13 cellular contexts compared by ENCODE assay signal in genomic region chr7:151211155-151211772, GRCh38. TPM values are rescaled to one million over a fixed set of nuclear protein-coding genes. Genes with fewer than 3 reads are reported as not detected.
A peak's percentile ranks its signal among the peaks of the same experiment; 100 is the strongest.
DNase-seq lines count a peak whose midpoint lies in the region; ATAC-seq, FAIRE-seq and TF ChIP-seq lines count a peak whose summit lies in the region.
"Had no signal": no experiment of that assay in that cellular context is flagged by ENCODE, and none has a peak within 500 bp of the region (broad histone marks: within the 10 kb centered on the region; RNA-seq: fewer than 3 reads in every experiment).

No MANE protein-coding gene starts in this region.

- POLR2A ChIA-PET in HepG2 (lab: Yijun Ruan, JAX), result no interaction called here

- H4K20me1 ChIP-seq in HepG2 (ENCODE audit: insufficient read depth, low read length), result no peaks in the 10 kb centered on the region

- TF ChIP-seq RAD21 in HepG2 (CRISPR knock-in tag; IDR thresholded peaks at IDR 0.05), result no peak

- no peak overlapping the region for H3K4me3 ChIP-seq in HepG2 (replicated peaks in 1 of 3; ENCODE audit: insufficient read depth in 1 of 3, low read depth in 2 of 3, low read length in 3 of 3)
- H3K4me3 ChIP-seq in right lobe of liver, result no peak overlapping the region
- no peak overlapping the region for H3K4me3 ChIP-seq in brain microvascular endothelial cell (ENCODE audit: low read depth, low read length)
- no peak overlapping the region for H3K4me3 ChIP-seq in thyroid gland (replicated peaks in 1 of 3)

- BruUV-seq in HepG2 (replicated peaks; lab: Mats Ljungman, UMichigan), result no TSS peak

- TF ChIP-seq EP300 in HepG2 (IDR thresholded peaks at IDR 0.05; ENCODE audit: low read depth in 2 of 2, low read length in 2 of 2) (no peak), HepG2 (CRISPR knock-in tag; IDR thresholded peaks at IDR 0.05; ENCODE audit: borderline replicate concordance) (no peak)

- intact Hi-C loops in HepG2 (cut with micrococcal nuclease; ENCODE audit: unreplicated experiment) (no loop called here), right lobe of liver (cut with DNase I) (no loop called here), thyroid gland (cut with DNase I) (no loop called here)

- H3K36me3 ChIP-seq in HepG2 (replicated peaks in 1 of 2; ENCODE audit: control insufficient read depth in 1 of 2, insufficient read depth in 2 of 2, low read length in 2 of 2) (peaks cover 15 to 29% of the 10 kb centered on the region in 2 experiments; a peak in 4 of 5 replicates), right lobe of liver (peaks cover 0 to 31% (median 11%) of the 10 kb centered on the region in 4 donors), brain microvascular endothelial cell (replicated peaks) (peaks cover 30% of the 10 kb centered on the region), thyroid gland (peaks cover 25 to 26% of the 10 kb centered on the region in 2 donors)

- H2AFZ ChIP-seq in HepG2 (ENCODE audit: low read length), result no peak overlapping the region

- no peak for TF ChIP-seq CTCF in HepG2 (CRISPR knock-in tag; IDR thresholded peaks at IDR 0.05)
- TF ChIP-seq CTCF in right lobe of liver (IDR thresholded peaks at IDR 0.05), result no peak
- TF ChIP-seq CTCF in brain microvascular endothelial cell (IDR thresholded peaks at IDR 0.05; ENCODE audit: low read depth, low read length, missing control alignments), result peak; percentile 3
- no peak for TF ChIP-seq CTCF in thyroid gland (IDR thresholded peaks at IDR 0.05)

- H3K4me2 ChIP-seq in HepG2 (ENCODE audit: low read depth, low read length), result no peak overlapping the region

- CTCF ChIA-PET in HepG2 (lab: Yijun Ruan, JAX; ENCODE audit: low intra/inter-chr PET ratio, low total read pairs), result no interaction called here

- peaks cover 0 to 21% of the 10 kb centered on the region in 2 experiments; a peak in 3 of 5 replicates for H3K27me3 ChIP-seq in HepG2 (ENCODE audit: control insufficient read depth in 1 of 2, insufficient read depth in 2 of 2, low read length in 2 of 2)
- no peaks in the 10 kb centered on the region for H3K27me3 ChIP-seq in right lobe of liver
- no peaks in the 10 kb centered on the region for H3K27me3 ChIP-seq in brain microvascular endothelial cell (replicated peaks)
- H3K27me3 ChIP-seq in thyroid gland, result no peaks in the 10 kb centered on the region

- H3K4me1 ChIP-seq in HepG2 (ENCODE audit: insufficient read depth, low read length) (no peaks in the 10 kb centered on the region), right lobe of liver (no peaks in the 10 kb centered on the region), thyroid gland (no peaks in the 10 kb centered on the region)

- no peak for FAIRE-seq in HepG2 (lab: Jason Lieb, UNC)

- H3K27ac ChIP-seq in HepG2 (ENCODE audit: extremely low read length, insufficient read depth, low read length) (no peak overlapping the region), right lobe of liver (no peak overlapping the region), brain microvascular endothelial cell (no peak overlapping the region), thyroid gland (no peak overlapping the region)

- ATAC-seq in HepG2, result no peak
- ATAC-seq in right lobe of liver, result no peak

- TF ChIP-seq POLR2A in HepG2 (IDR thresholded peaks at IDR 0.05; ENCODE audit: insufficient read depth in 1 of 2, low read depth in 2 of 2, low read length in 2 of 2) (no peak), right lobe of liver (IDR thresholded peaks at IDR 0.05) (no peak), thyroid gland (IDR thresholded peaks at IDR 0.05) (no peak)

- no peaks in the 10 kb centered on the region for H3K9me3 ChIP-seq in HepG2 (ENCODE audit: low read length)
- H3K9me3 ChIP-seq in right lobe of liver, result no peaks in the 10 kb centered on the region
- no peaks in the 10 kb centered on the region for H3K9me3 ChIP-seq in thyroid gland

- whole genome bisulfite sequencing in HepG2 (ENCODE audit: low lambda C conversion rate), result 93% methylated on average over 3 of the region's 3 CpGs
- WGBS in right lobe of liver (ENCODE audit: insufficient coverage, low coverage, low lambda C conversion rate, missing lambda C conversion rate), result 78% methylated on average over 3 of the region's 3 CpGs
- WGBS in thyroid gland, 2 donors, result 76 to 80% methylated on average over 3 of the region's 3 CpGs

- H3K79me2 ChIP-seq in HepG2 (ENCODE audit: insufficient read depth, low read length), result no peaks in the 10 kb centered on the region

- DNase-seq in HepG2 (ENCODE audit: low spot score) (no peak), right lobe of liver (no peak), brain microvascular endothelial cell (no peak), thyroid gland (no peak), NCI-H2196 treated with DMSO at 0.1 percent for 48 hours (lab: John Stamatoyannopoulos, UW; ENCODE audit: unreplicated experiment) (no peak), H4 (ENCODE audit: low spot score) (no peak)
- DNase-seq: C1 segment of cervical spinal cord, COR-L47, NCI-H2107, NCI-H345 had no signal

- no peak overlapping the region for H3K9ac ChIP-seq in HepG2 (ENCODE audit: insufficient read depth, low read depth, low read length)

- in situ Hi-C loops in HepG2 (cut with HindIII; ENCODE audit: extremely low pct_ligation_motif_present, low pct_unique_long_range_greater_than_20kb) (no loop called here), brain microvascular endothelial cell (cut with HindIII; ENCODE audit: low pct_ligation_motif_present, low sequenced_read_pairs) (no loop called here)

RNA-seq across cellular contexts. Expression of gene H2BK1, which starts 1.0 kb away (rescaled TPM):
- total RNA-seq in HepG2 (2016; rRNA removed; fragmentation: Illumina TruSeq; extraction: Trizol), result not detected in 2 replicates
- not detected in 2 replicates for total RNA-seq in HepG2 (2016; cell fraction: cytosol; rRNA removed; fragmentation: Illumina TruSeq; extraction: Trizol; ENCODE audit: low read depth)
- not detected in 2 replicates for total RNA-seq in HepG2 (2016; cell fraction: insoluble cytoplasmic fraction; rRNA removed; fragmentation: Illumina TruSeq; extraction: Trizol)
- not detected in 2 replicates for total RNA-seq in HepG2 (2016; cell fraction: membrane; rRNA removed; fragmentation: Illumina TruSeq; extraction: Trizol)
- not detected in 2 replicates for total RNA-seq in HepG2 (2016; cell fraction: nucleus; rRNA removed; fragmentation: Illumina TruSeq; extraction: Trizol)
- not detected in 2 replicates for polyA plus RNA-seq in HepG2 (2011; rRNA removed)
- polyA plus RNA-seq in HepG2 (2011; cell fraction: cytosol; rRNA removed), result not detected in 2 replicates
- not detected in 2 replicates for polyA plus RNA-seq in HepG2 (2011; cell fraction: nucleus; rRNA removed)
- polyA plus RNA-seq in HepG2 (2012), result not detected in 2 replicates
- not detected in 2 replicates for polyA plus RNA-seq in HepG2 (2016; cell fraction: cytosol; fragmentation: Illumina TruSeq; extraction: Trizol; ENCODE audit: low read depth)
- polyA plus RNA-seq in HepG2 (2016; cell fraction: insoluble cytoplasmic fraction; fragmentation: Illumina TruSeq; extraction: Trizol; ENCODE audit: low read depth), result not detected in 2 replicates
- polyA plus RNA-seq in HepG2 (2016; cell fraction: membrane; fragmentation: Illumina TruSeq; extraction: Trizol; ENCODE audit: low read depth), result not detected in 2 replicates
- not detected in 2 replicates for polyA plus RNA-seq in HepG2 (2016; cell fraction: nucleus; fragmentation: Illumina TruSeq; extraction: Trizol; ENCODE audit: insufficient read depth, low read depth)
- not detected in 2 replicates for polyA minus RNA-seq in HepG2 (2011; rRNA and poly(A)+ RNA removed; ENCODE audit: low replicate concordance)
- polyA minus RNA-seq in HepG2 (2011; cell fraction: cytosol; rRNA and poly(A)+ RNA removed), result not detected in 2 replicates
- 1.4 and 1.7 TPM in 2 replicates for polyA minus RNA-seq in HepG2 (2011; cell fraction: nucleus; rRNA and poly(A)+ RNA removed)
- not detected for total RNA-seq in right lobe of liver
- not detected for total RNA-seq in thyroid gland
- total RNA-seq in H4 (2014; rRNA removed; shearing (Covaris generic)), result 0.64 TPM in 1 of 2 replicates, not detected in the other
- total RNA-seq: A172, SK-MEL-5 had no signal
- polyA plus RNA-seq: IgD-negative memory B cell had no signal

RNA-seq across cellular contexts. Expression of gene ABCF2, which starts 15.7 kb away (rescaled TPM):
- total RNA-seq in HepG2 (2016; rRNA removed; fragmentation: Illumina TruSeq; extraction: Trizol), result 42.5 and 43.0 TPM in 2 replicates
- 7.5 and 8.4 TPM in 2 replicates for total RNA-seq in HepG2 (2016; cell fraction: cytosol; rRNA removed; fragmentation: Illumina TruSeq; extraction: Trizol; ENCODE audit: low read depth)
- total RNA-seq in HepG2 (2016; cell fraction: insoluble cytoplasmic fraction; rRNA removed; fragmentation: Illumina TruSeq; extraction: Trizol), result 41.2 and 42.3 TPM in 2 replicates
- total RNA-seq in HepG2 (2016; cell fraction: membrane; rRNA removed; fragmentation: Illumina TruSeq; extraction: Trizol), result 21.7 and 24.5 TPM in 2 replicates
- 22.4 and 24.6 TPM in 2 replicates for total RNA-seq in HepG2 (2016; cell fraction: nucleus; rRNA removed; fragmentation: Illumina TruSeq; extraction: Trizol)
- polyA plus RNA-seq in HepG2 (2011; rRNA removed), result 16.3 and 18.5 TPM in 2 replicates
- 19.7 and 19.8 TPM in 2 replicates for polyA plus RNA-seq in HepG2 (2011; cell fraction: cytosol; rRNA removed)
- 20.0 and 25.1 TPM in 2 replicates for polyA plus RNA-seq in HepG2 (2011; cell fraction: nucleus; rRNA removed)
- polyA plus RNA-seq in HepG2 (2012), result 12.8 and 19.4 TPM in 2 replicates
- polyA plus RNA-seq in HepG2 (2016; cell fraction: cytosol; fragmentation: Illumina TruSeq; extraction: Trizol; ENCODE audit: low read depth), result 5.7 and 6.2 TPM in 2 replicates
- 26.4 and 36.5 TPM in 2 replicates for polyA plus RNA-seq in HepG2 (2016; cell fraction: insoluble cytoplasmic fraction; fragmentation: Illumina TruSeq; extraction: Trizol; ENCODE audit: low read depth)
- polyA plus RNA-seq in HepG2 (2016; cell fraction: membrane; fragmentation: Illumina TruSeq; extraction: Trizol; ENCODE audit: low read depth), result 12.8 and 14.1 TPM in 2 replicates
- 33.8 and 36.4 TPM in 2 replicates for polyA plus RNA-seq in HepG2 (2016; cell fraction: nucleus; fragmentation: Illumina TruSeq; extraction: Trizol; ENCODE audit: insufficient read depth, low read depth)
- polyA minus RNA-seq in HepG2 (2011; rRNA and poly(A)+ RNA removed; ENCODE audit: low replicate concordance), result 23.8 and 78.9 TPM in 2 replicates
- 9.2 and 9.3 TPM in 2 replicates for polyA minus RNA-seq in HepG2 (2011; cell fraction: cytosol; rRNA and poly(A)+ RNA removed)
- polyA minus RNA-seq in HepG2 (2011; cell fraction: nucleus; rRNA and poly(A)+ RNA removed), result 13.9 and 19.9 TPM in 2 replicates
- 10 to 100 TPM in 4 of 6 experiments, 1 to 10 TPM in 2; 7.3 to 22.3 (median 11.4) TPM for total RNA-seq in right lobe of liver
- total RNA-seq in thyroid gland, result 10 to 100 TPM; 23.8 to 39.4 (median 34.1) TPM
- 88.1 and 92.4 TPM in 2 replicates for total RNA-seq in H4 (2014; rRNA removed; shearing (Covaris generic))

RNA-seq across cellular contexts. Expression of gene CHPF2, which starts 21.0 kb away (rescaled TPM):
- total RNA-seq in HepG2 (2016; rRNA removed; fragmentation: Illumina TruSeq; extraction: Trizol) (10.2 and 21.5 TPM in 2 replicates), right lobe of liver (10 to 100 TPM; 11.9 to 20.7 (median 17.7) TPM), thyroid gland (10 to 100 TPM; 33.9 to 82.4 (median 58.7) TPM)
- total RNA-seq in HepG2 (2016; cell fraction: cytosol; rRNA removed; fragmentation: Illumina TruSeq; extraction: Trizol; ENCODE audit: low read depth), result 1.7 and 2.5 TPM in 2 replicates
- 9.4 and 21.0 TPM in 2 replicates for total RNA-seq in HepG2 (2016; cell fraction: insoluble cytoplasmic fraction; rRNA removed; fragmentation: Illumina TruSeq; extraction: Trizol)
- 5.8 and 7.3 TPM in 2 replicates for total RNA-seq in HepG2 (2016; cell fraction: membrane; rRNA removed; fragmentation: Illumina TruSeq; extraction: Trizol)
- total RNA-seq in HepG2 (2016; cell fraction: nucleus; rRNA removed; fragmentation: Illumina TruSeq; extraction: Trizol), result 26.3 and 31.0 TPM in 2 replicates
- polyA plus RNA-seq in HepG2 (2011; rRNA removed), result 15.4 and 22.5 TPM in 2 replicates
- 13.1 and 17.3 TPM in 2 replicates for polyA plus RNA-seq in HepG2 (2011; cell fraction: cytosol; rRNA removed)
- polyA plus RNA-seq in HepG2 (2011; cell fraction: nucleus; rRNA removed), result 62.4 and 64.6 TPM in 2 replicates
- polyA plus RNA-seq in HepG2 (2012), result 12.1 and 17.0 TPM in 2 replicates
- 1.1 and 1.3 TPM in 2 replicates for polyA plus RNA-seq in HepG2 (2016; cell fraction: cytosol; fragmentation: Illumina TruSeq; extraction: Trizol; ENCODE audit: low read depth)
- polyA plus RNA-seq in HepG2 (2016; cell fraction: insoluble cytoplasmic fraction; fragmentation: Illumina TruSeq; extraction: Trizol; ENCODE audit: low read depth), result 8.7 and 8.9 TPM in 2 replicates
- polyA plus RNA-seq in HepG2 (2016; cell fraction: membrane; fragmentation: Illumina TruSeq; extraction: Trizol; ENCODE audit: low read depth), result 3.0 and 4.1 TPM in 2 replicates
- 33.0 and 37.5 TPM in 2 replicates for polyA plus RNA-seq in HepG2 (2016; cell fraction: nucleus; fragmentation: Illumina TruSeq; extraction: Trizol; ENCODE audit: insufficient read depth, low read depth)
- 28.1 and 43.5 TPM in 2 replicates for polyA minus RNA-seq in HepG2 (2011; rRNA and poly(A)+ RNA removed; ENCODE audit: low replicate concordance)
- polyA minus RNA-seq in HepG2 (2011; cell fraction: cytosol; rRNA and poly(A)+ RNA removed), result 15.1 and 16.0 TPM in 2 replicates
- polyA minus RNA-seq in HepG2 (2011; cell fraction: nucleus; rRNA and poly(A)+ RNA removed), result 30.7 and 33.6 TPM in 2 replicates
- 26.0 and 32.9 TPM in 2 replicates for total RNA-seq in H4 (2014; rRNA removed; shearing (Covaris generic))

RNA-seq across cellular contexts. Expression of gene ASB10, which starts 24.2 kb away (rescaled TPM):
- not detected in 2 replicates for total RNA-seq in HepG2 (2016; rRNA removed; fragmentation: Illumina TruSeq; extraction: Trizol)
- total RNA-seq in HepG2 (2016; cell fraction: cytosol; rRNA removed; fragmentation: Illumina TruSeq; extraction: Trizol; ENCODE audit: low read depth), result not detected in 2 replicates
- total RNA-seq in HepG2 (2016; cell fraction: insoluble cytoplasmic fraction; rRNA removed; fragmentation: Illumina TruSeq; extraction: Trizol), result not detected in 2 replicates
- total RNA-seq in HepG2 (2016; cell fraction: membrane; rRNA removed; fragmentation: Illumina TruSeq; extraction: Trizol), result not detected in 2 replicates
- not detected in 2 replicates for total RNA-seq in HepG2 (2016; cell fraction: nucleus; rRNA removed; fragmentation: Illumina TruSeq; extraction: Trizol)
- not detected in 2 replicates for polyA plus RNA-seq in HepG2 (2011; rRNA removed)
- polyA plus RNA-seq in HepG2 (2011; cell fraction: cytosol; rRNA removed), result not detected in 2 replicates
- polyA plus RNA-seq in HepG2 (2011; cell fraction: nucleus; rRNA removed), result not detected in 2 replicates
- not detected in 2 replicates for polyA plus RNA-seq in HepG2 (2012)
- polyA plus RNA-seq in HepG2 (2016; cell fraction: cytosol; fragmentation: Illumina TruSeq; extraction: Trizol; ENCODE audit: low read depth), result not detected in 2 replicates
- not detected in 2 replicates for polyA plus RNA-seq in HepG2 (2016; cell fraction: insoluble cytoplasmic fraction; fragmentation: Illumina TruSeq; extraction: Trizol; ENCODE audit: low read depth)
- not detected in 2 replicates for polyA plus RNA-seq in HepG2 (2016; cell fraction: membrane; fragmentation: Illumina TruSeq; extraction: Trizol; ENCODE audit: low read depth)
- polyA plus RNA-seq in HepG2 (2016; cell fraction: nucleus; fragmentation: Illumina TruSeq; extraction: Trizol; ENCODE audit: insufficient read depth, low read depth), result not detected in 2 replicates
- not detected in 2 replicates for polyA minus RNA-seq in HepG2 (2011; rRNA and poly(A)+ RNA removed; ENCODE audit: low replicate concordance)
- not detected in 2 replicates for polyA minus RNA-seq in HepG2 (2011; cell fraction: cytosol; rRNA and poly(A)+ RNA removed)
- polyA minus RNA-seq in HepG2 (2011; cell fraction: nucleus; rRNA and poly(A)+ RNA removed), result not detected in 2 replicates
- not detected for total RNA-seq in right lobe of liver
- not detected for total RNA-seq in thyroid gland
- total RNA-seq in H4 (2014; rRNA removed; shearing (Covaris generic)), result not detected in 2 replicates
- total RNA-seq: A172, SK-MEL-5 had no signal
- polyA plus RNA-seq: IgD-negative memory B cell had no signal

RNA-seq across cellular contexts. Expression of gene SMARCD3, which starts 37.2 kb away (rescaled TPM):
- total RNA-seq in HepG2 (2016; rRNA removed; fragmentation: Illumina TruSeq; extraction: Trizol), result 0.53 and 0.62 TPM in 2 replicates
- 0.79 and 1.2 TPM in 2 replicates for total RNA-seq in HepG2 (2016; cell fraction: cytosol; rRNA removed; fragmentation: Illumina TruSeq; extraction: Trizol; ENCODE audit: low read depth)
- total RNA-seq in HepG2 (2016; cell fraction: insoluble cytoplasmic fraction; rRNA removed; fragmentation: Illumina TruSeq; extraction: Trizol), result 0.24 and 0.84 TPM in 2 replicates
- 0.86 and 1.2 TPM in 2 replicates for total RNA-seq in HepG2 (2016; cell fraction: membrane; rRNA removed; fragmentation: Illumina TruSeq; extraction: Trizol)
- 0.62 and 1.0 TPM in 2 replicates for total RNA-seq in HepG2 (2016; cell fraction: nucleus; rRNA removed; fragmentation: Illumina TruSeq; extraction: Trizol)
- 0.20 and 0.44 TPM in 2 replicates for polyA plus RNA-seq in HepG2 (2011; rRNA removed)
- polyA plus RNA-seq in HepG2 (2011; cell fraction: cytosol; rRNA removed), result 0.08 and 0.09 TPM in 2 replicates
- 1.7 and 2.4 TPM in 2 replicates for polyA plus RNA-seq in HepG2 (2011; cell fraction: nucleus; rRNA removed)
- 3.8 and 4.0 TPM in 2 replicates for polyA plus RNA-seq in HepG2 (2012)
- polyA plus RNA-seq in HepG2 (2016; cell fraction: cytosol; fragmentation: Illumina TruSeq; extraction: Trizol; ENCODE audit: low read depth), result 0.55 and 0.76 TPM in 2 replicates
- polyA plus RNA-seq in HepG2 (2016; cell fraction: insoluble cytoplasmic fraction; fragmentation: Illumina TruSeq; extraction: Trizol; ENCODE audit: low read depth), result 0.35 and 0.52 TPM in 2 replicates
- 0.62 and 0.80 TPM in 2 replicates for polyA plus RNA-seq in HepG2 (2016; cell fraction: membrane; fragmentation: Illumina TruSeq; extraction: Trizol; ENCODE audit: low read depth)
- polyA plus RNA-seq in HepG2 (2016; cell fraction: nucleus; fragmentation: Illumina TruSeq; extraction: Trizol; ENCODE audit: insufficient read depth, low read depth), result 2.7 and 3.3 TPM in 2 replicates
- 0.38 and 3.6 TPM in 2 replicates for polyA minus RNA-seq in HepG2 (2011; rRNA and poly(A)+ RNA removed; ENCODE audit: low replicate concordance)
- polyA minus RNA-seq in HepG2 (2011; cell fraction: cytosol; rRNA and poly(A)+ RNA removed), result 1.1 TPM in 1 of 2 replicates, not detected in the other
- polyA minus RNA-seq in HepG2 (2011; cell fraction: nucleus; rRNA and poly(A)+ RNA removed), result 0.25 and 0.64 TPM in 2 replicates
- 1 to 10 TPM; 2.4 to 7.3 (median 2.7) TPM for total RNA-seq in right lobe of liver
- total RNA-seq in thyroid gland, result 10 to 100 TPM; 42.2 to 56.7 (median 47.2) TPM
- 35.5 and 35.9 TPM in 2 replicates for total RNA-seq in H4 (2014; rRNA removed; shearing (Covaris generic))
